Comparison of ENCODE assay signal across 8 cellular contexts in genomic region chr10:95266674-95267095, GRCh38. TPM values are rescaled to one million over a fixed set of nuclear protein-coding genes. Genes with fewer than 3 reads are reported as not detected.
DNase-seq lines count a peak whose midpoint lies in the region; ATAC-seq and TF ChIP-seq lines count a peak whose summit lies in the region.

No MANE protein-coding gene starts in this region.

- H3K4me3 ChIP-seq in coronary artery (no peak overlapping the region), mucosa of descending colon (no peak overlapping the region)

- no peak for TF ChIP-seq CTCF in coronary artery (IDR thresholded peaks at IDR 0.05)
- no peak for TF ChIP-seq CTCF in mucosa of descending colon (IDR thresholded peaks at IDR 0.05)

- H3K4me1 ChIP-seq in mucosa of descending colon (ENCODE audit: low read depth) = peaks cover 21% of the 10 kb centered on the region

- H3K36me3 ChIP-seq in mucosa of descending colon (ENCODE audit: low read depth) = no peaks in the 10 kb centered on the region

- H3K27ac ChIP-seq in coronary artery = peak overlapping the region; percentile 58 to 71

- ATAC-seq in GM18858 (IDR thresholded peaks at IDR 0.05; ENCODE audit: unreplicated experiment) = peak; percentile 95
- ATAC-seq in HG02798 (IDR thresholded peaks at IDR 0.05; ENCODE audit: poor library complexity, unreplicated experiment) = peak; percentile 91
- peak; percentile 93 for ATAC-seq in mucosa of descending colon

- H3K9me3 ChIP-seq in mucosa of descending colon = no peaks in the 10 kb centered on the region

- DNase-seq in NCI-H2081 treated with DMSO at 0.1 percent for 48 hours (lab: John Stamatoyannopoulos, UW) = peak; percentile 28
- DNase-seq in coronary artery (ENCODE audit: low spot score) = no peak
- DNase-seq in mucosa of descending colon = peak in 1 of 3 donors; percentile 54
- no peak for DNase-seq in activated CD8-positive, alpha-beta memory T cell treated with anti-CD3 and anti-CD28 coated beads, Interleukin-2, amount 50 U/mL, for 4 hours
- DNase-seq in NCI-H1048 (lab: John Stamatoyannopoulos, UW) = no peak
- DNase-seq in putamen (ENCODE audit: low spot score) = no peak

- intact Hi-C loops in mucosa of descending colon (cut with DNase I, micrococcal nuclease) = no loop called here

RNA-seq across cellular contexts. Expression of gene PDLIM1, which starts 24.1 kb away (rescaled TPM):
- total RNA-seq in mucosa of descending colon = 100 to 1,000 TPM; 177 to 434 (median 373) TPM
